Comparison of ENCODE assay signal across 8 cellular contexts in genomic region chr7:43591551-43592180, GRCh38. TPM values are rescaled to one million over a fixed set of nuclear protein-coding genes. Genes with fewer than 3 reads are reported as not detected.
A peak's percentile ranks its signal among the peaks of the same experiment; 100 is the strongest.
DNase-seq lines count a peak whose midpoint lies in the region; ATAC-seq and TF ChIP-seq lines count a peak whose summit lies in the region.

No MANE protein-coding gene starts in this region.

- no peaks in the 10 kb centered on the region for H3K9me3 Mint-ChIP-seq in activated naive CD8-positive, alpha-beta T cell treated with anti-CD3 and anti-CD28 coated beads, Interleukin-2, amount 50 U/mL, for 24 hours
- H3K9me3 Mint-ChIP-seq in nephron = no peaks in the 10 kb centered on the region

- intact Hi-C loops in left ventricle myocardium superior (cut with micrococcal nuclease) = no loop called here

- peak overlapping the region; percentile 87 for H3K27ac Mint-ChIP-seq in activated naive CD8-positive, alpha-beta T cell treated with anti-CD3 and anti-CD28 coated beads, Interleukin-2, amount 50 U/mL, for 24 hours
- H3K27ac Mint-ChIP-seq in nephron = peak overlapping the region; percentile 8 to 77 (median 68)

- H3K4me3 Mint-ChIP-seq in activated naive CD8-positive, alpha-beta T cell treated with anti-CD3 and anti-CD28 coated beads, Interleukin-2, amount 50 U/mL, for 24 hours = peak overlapping the region; percentile 61
- no peak overlapping the region for H3K4me3 Mint-ChIP-seq in nephron

- no peak for DNase-seq in activated naive CD8-positive, alpha-beta T cell treated with anti-CD3 and anti-CD28 coated beads, Interleukin-2, amount 50 U/mL, for 24 hours
- DNase-seq in left ventricle myocardium superior = no peak

- ATAC-seq in GM18511 (IDR thresholded peaks at IDR 0.05; ENCODE audit: unreplicated experiment) = peak; percentile 34
- peak; percentile 15 for ATAC-seq in HG03354 (IDR thresholded peaks at IDR 0.05; ENCODE audit: poor library complexity, severe bottlenecking, unreplicated experiment)
- ATAC-seq in activated naive CD8-positive, alpha-beta T cell treated with anti-CD3 and anti-CD28 coated beads, Interleukin-2, amount 50 U/mL, for 24 hours = peak; percentile 41
- ATAC-seq in GM18520 (IDR thresholded peaks at IDR 0.05; ENCODE audit: unreplicated experiment) = no peak
- no peak for ATAC-seq in left ventricle myocardium superior
- no peak for ATAC-seq in GM21515 (IDR thresholded peaks at IDR 0.05; ENCODE audit: unreplicated experiment)
- ATAC-seq in GM21381 (IDR thresholded peaks at IDR 0.05; ENCODE audit: unreplicated experiment) = no peak

- TF ChIP-seq CTCF in nephron (IDR thresholded peaks at IDR 0.05; ENCODE audit: unreplicated experiment in 3 of 3) = no peak

- H3K4me1 Mint-ChIP-seq in activated naive CD8-positive, alpha-beta T cell treated with anti-CD3 and anti-CD28 coated beads, Interleukin-2, amount 50 U/mL, for 24 hours = peaks cover 91% of the 10 kb centered on the region
- H3K4me1 Mint-ChIP-seq in nephron = no peaks in the 10 kb centered on the region

- H3K36me3 Mint-ChIP-seq in activated naive CD8-positive, alpha-beta T cell treated with anti-CD3 and anti-CD28 coated beads, Interleukin-2, amount 50 U/mL, for 24 hours (ENCODE audit: low read depth) = peaks cover 6% of the 10 kb centered on the region
- no peaks in the 10 kb centered on the region for H3K36me3 Mint-ChIP-seq in nephron (ENCODE audit: low read depth)

- no peaks in the 10 kb centered on the region for H3K27me3 Mint-ChIP-seq in activated naive CD8-positive, alpha-beta T cell treated with anti-CD3 and anti-CD28 coated beads, Interleukin-2, amount 50 U/mL, for 24 hours
- H3K27me3 Mint-ChIP-seq in nephron (ENCODE audit: low read depth) = no peaks in the 10 kb centered on the region

RNA-seq across cellular contexts. Expression of gene STK17A, which starts 8.8 kb away (rescaled TPM):
- 26.5 TPM for total RNA-seq in left ventricle myocardium superior

Comparison
In these comparisons a context has a peak if more than half of its experiments do, and no peak if none do; other contexts are left out.
1. ATAC-seq: peak in GM18511 (single experiment), HG03354 (single experiment) and activated naive CD8-positive, alpha-beta T cell treated with anti-CD3 and anti-CD28 coated beads, Interleukin-2, amount 50 U/mL, for 24 hours (single experiment); none in GM18520 (single experiment), left ventricle myocardium superior (single experiment), GM21515 (single experiment) and GM21381 (single experiment).